9 cellular contexts compared by ENCODE assay signal in the genomic region with DNA sequence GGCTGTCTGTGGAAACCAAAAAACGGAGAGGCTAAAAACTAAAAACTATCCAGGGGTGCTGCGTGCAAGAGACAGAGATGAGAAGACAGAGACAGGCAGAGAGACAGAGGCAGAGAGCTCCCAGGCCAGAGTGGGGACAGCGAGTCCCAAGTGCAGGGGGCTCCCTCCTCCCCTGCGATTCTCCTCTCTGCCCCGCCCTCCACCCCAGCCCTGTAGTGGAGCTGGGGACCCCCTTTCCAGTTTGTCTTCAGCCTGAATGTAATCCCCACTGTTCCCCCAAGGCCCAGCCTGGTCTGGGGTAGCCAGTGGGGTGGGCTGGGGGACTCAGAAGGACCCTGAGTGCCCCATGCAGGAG. TPM values are rescaled to one million over a fixed set of nuclear protein-coding genes. Genes with fewer than 3 reads are reported as not detected.
DNase-seq lines count a peak whose midpoint lies in the region; TF ChIP-seq lines count a peak whose summit lies in the region.
"Had no signal": no experiment of that assay in that cellular context is flagged by ENCODE, and none has a peak within 500 bp of the region (broad histone marks: within the 10 kb centered on the region; RNA-seq: fewer than 3 reads in every experiment).

No MANE protein-coding gene starts in this region.

- CTCF ChIA-PET in A673 (lab: Charles Lee): no interaction called here

- peak overlapping the region; percentile 74 to 86 (median 86) for H3K4me3 Mint-ChIP-seq in nephron

- no peaks in the 10 kb centered on the region for H3K9me3 Mint-ChIP-seq in nephron
- H3K9me3 Mint-ChIP-seq: IgD-negative memory B cell had no signal

- H3K27ac ChIP-seq in A673 (ENCODE audit: low read depth, low read length, poor library complexity, severe bottlenecking) (peak overlapping the region; percentile 96), HL-60 (replicated peaks) (peak overlapping the region; percentile 99)

- H3K36me3 Mint-ChIP-seq in nephron (ENCODE audit: low read depth): no peaks in the 10 kb centered on the region

- H3K4me3 ChIP-seq in A673 (ENCODE audit: low read depth, low read length, poor library complexity, severe bottlenecking): peak overlapping the region; percentile 78
- H3K4me3 ChIP-seq in HL-60 (replicated peaks; ENCODE audit: insufficient read depth, low read length): peak overlapping the region; percentile 69

- no peaks in the 10 kb centered on the region for H3K9me3 ChIP-seq in A673 (ENCODE audit: low read depth, low read length, poor library complexity, severe bottlenecking)

- POLR2A ChIA-PET in A673 (lab: Charles Lee; ENCODE audit: low non-redundant PET): no interaction called here

- peaks cover 4% of the 10 kb centered on the region for H3K36me3 ChIP-seq in A673 (ENCODE audit: insufficient read depth, low read length, poor library complexity, severe bottlenecking)

- intact Hi-C loops in A673 (cut with micrococcal nuclease; ENCODE audit: unreplicated experiment): loop anchor here (5.0 kb wide), 1 partner anchor 59 kb away; no protein-coding TSS in a partner anchor

- H3K4me1 ChIP-seq in A673 (ENCODE audit: insufficient read depth, low read length, poor library complexity, severe bottlenecking): peaks cover 43% of the 10 kb centered on the region

- peaks cover 53% of the 10 kb centered on the region for H3K4me1 Mint-ChIP-seq in nephron

- TF ChIP-seq CTCF in A673 (conservative IDR thresholded peaks at IDR 0.05; ENCODE audit: low read depth, low read length) (no peak), HL-60 (IDR thresholded peaks at IDR 0.05; ENCODE audit: insufficient read depth, low read length) (no peak), nephron (IDR thresholded peaks at IDR 0.05; ENCODE audit: unreplicated experiment in 3 of 3) (no peak)

- DNase-seq in A673 (ENCODE audit: low spot score) (no peak), HL-60 (ENCODE audit: low read depth in 1 of 2, low spot score in 1 of 2) (no peak), cerebellar cortex (ENCODE audit: low spot score) (peak; percentile 29), amniotic stem cell (lab: John Stamatoyannopoulos, UW) (no peak), foreskin melanocyte (no peak)
- no peak for DNase-seq in activated effector memory CD4-positive, alpha-beta T cell treated with anti-CD3 and anti-CD28 coated beads, Interleukin-2, amount 50 U/mL, for 16 hours
- no peak for DNase-seq in activated effector memory CD4-positive, alpha-beta T cell treated with Interleukin-2 at 50 U/mL for 16 hours

- BruUV-seq in A673 (replicated peaks; lab: Mats Ljungman, UMichigan): no TSS peak

- no peaks in the 10 kb centered on the region for H3K27me3 ChIP-seq in A673 (replicated peaks; ENCODE audit: insufficient read depth, low read depth, low read length, poor library complexity)
- H3K27me3 ChIP-seq in HL-60 (ENCODE audit: insufficient read depth, poor library complexity, severe bottlenecking): no peaks in the 10 kb centered on the region

- peaks cover 72% of the 10 kb centered on the region for H3K27me3 Mint-ChIP-seq in nephron (ENCODE audit: low read depth)

- H3K27ac Mint-ChIP-seq in nephron: peak overlapping the region; percentile 91 to 96 (median 94)
- H3K27ac Mint-ChIP-seq: IgD-negative memory B cell had no signal

RNA-seq across cellular contexts. Expression of a gene that starts 2.0 kb away (rescaled TPM):
- 112 and 122 TPM in 2 replicates for total RNA-seq in A673 (2021)
